ENCODE assay signal across 8 cellular contexts in genomic region chr2:172864182-172864581, GRCh38.
DNase-seq lines count a peak whose midpoint lies in the region; ATAC-seq and TF ChIP-seq lines count a peak whose summit lies in the region.

No MANE protein-coding gene starts in this region.

- intact Hi-C loops in right lobe of liver (cut with DNase I) (no loop called here), testis (cut with DNase I; ENCODE audit: low total_unique reads) (loop anchor here (10.0 kb wide), 1 partner anchor 71 kb away; no protein-coding TSS in a partner anchor)

- ATAC-seq in right lobe of liver (peak; percentile 78 to 94 (median 86)), GM21529 (IDR thresholded peaks at IDR 0.05; ENCODE audit: unreplicated experiment) (no peak)

- WGBS in right lobe of liver (ENCODE audit: insufficient coverage, low coverage, low lambda C conversion rate, missing lambda C conversion rate), result 31% methylated on average over 5 of the region's 5 CpGs
- 62 to 68% methylated on average over 5 of the region's 5 CpGs for WGBS in testis, 2 donors

- H3K9me3 ChIP-seq in right lobe of liver (no peaks in the 10 kb centered on the region), testis (no peaks in the 10 kb centered on the region)

- TF ChIP-seq CTCF in choroid plexus epithelial cell (conservative IDR thresholded peaks at IDR 0.05; ENCODE audit: low read depth, low read length) (peak; percentile 95), right lobe of liver (IDR thresholded peaks at IDR 0.05) (peak; percentile 49 to 81 (median 60)), testis (IDR thresholded peaks at IDR 0.05) (peak; percentile 48 to 67 (median 65))

- H3K4me1 ChIP-seq in right lobe of liver (no peaks in the 10 kb centered on the region), testis (no peaks in the 10 kb centered on the region)

- H3K4me3 ChIP-seq in choroid plexus epithelial cell (ENCODE audit: low read depth, low read length) (no peak overlapping the region), right lobe of liver (no peak overlapping the region), testis (no peak overlapping the region)

- DNase-seq in DMS153 (lab: John Stamatoyannopoulos, UW), result peak; percentile 18
- peak; percentile 22 for DNase-seq in HK-2 (ENCODE audit: unreplicated experiment)
- peak; percentile 4 for DNase-seq in SKM-1 treated with dmso at 0.1 percent for 144 hours (lab: John Stamatoyannopoulos, UW; ENCODE audit: unreplicated experiment)
- peak; percentile 76 for DNase-seq in choroid plexus epithelial cell (ENCODE audit: low read depth)
- DNase-seq in right lobe of liver, result peak; percentile 37 to 61 (median 60)
- DNase-seq in testis, result peak; percentile 79
- no peak for DNase-seq in NCI-H1436 treated with DMSO at 0.1 percent for 48 hours (lab: John Stamatoyannopoulos, UW)

- no peaks in the 10 kb centered on the region for H3K27me3 ChIP-seq in right lobe of liver
- no peaks in the 10 kb centered on the region for H3K27me3 ChIP-seq in testis

- H3K36me3 ChIP-seq in right lobe of liver, result no peaks in the 10 kb centered on the region
- no peaks in the 10 kb centered on the region for H3K36me3 ChIP-seq in testis (ENCODE audit: low read depth, missing control alignments)

- no peak for TF ChIP-seq POLR2A in right lobe of liver (IDR thresholded peaks at IDR 0.05)
- TF ChIP-seq POLR2A in testis (IDR thresholded peaks at IDR 0.05), result no peak

- H3K27ac ChIP-seq in right lobe of liver (no peak overlapping the region), testis (no peak overlapping the region)
